ENCODE assay signal across 1 cellular context in genomic region chr4:80072607-80073361, GRCh38.
TF ChIP-seq lines count a peak whose summit lies in the region.

Gene ANTXR2, minus strand, starts transcription at chr4:80073229. Its CDS starts 669 bp downstream, at chr4:80072560.

TF ChIP-seq in H1, 55 proteins besides CTCF, POLR2A, EP300 and RAD21 (continued from another document):
- TF ChIP-seq SUZ12 (IDR thresholded peaks at IDR 0.05; ENCODE audit: low read length): peak; percentile 64; the same call in 1 of the 2 replicates
- no peak for TF ChIP-seq TCF12 (IDR thresholded peaks at IDR 0.05; ENCODE audit: low read depth, low read length)
- TF ChIP-seq HDAC2 (IDR thresholded peaks at IDR 0.05; ENCODE audit: borderline replicate concordance in 1 of 2, low read depth in 2 of 2, low read length in 2 of 2): peak in 1 of 2 experiments; percentile 25; a peak in 2 of 4 replicates
- TF ChIP-seq TAF1 (IDR thresholded peaks at IDR 0.05; ENCODE audit: low read depth, low read length): no peak
- TF ChIP-seq EZH2 (IDR thresholded peaks at IDR 0.05; ENCODE audit: low read depth, low read length, severe bottlenecking): no peak
- TF ChIP-seq CHD2 (IDR thresholded peaks at IDR 0.05; ENCODE audit: low read length): no peak
- no peak for TF ChIP-seq BACH1 (IDR thresholded peaks at IDR 0.05; ENCODE audit: low read length)
- no peak for TF ChIP-seq GABPA (IDR thresholded peaks at IDR 0.05; ENCODE audit: borderline replicate concordance, insufficient read depth, low read length)
- no peak for TF ChIP-seq CBX5 (IDR thresholded peaks at IDR 0.05; ENCODE audit: low read depth, low read length)
- peak; percentile 83 for TF ChIP-seq KDM4A (IDR thresholded peaks at IDR 0.05; ENCODE audit: low read depth, low read length, severe bottlenecking)
- TF ChIP-seq EGR1 (IDR thresholded peaks at IDR 0.05; ENCODE audit: borderline replicate concordance, low read depth, low read length): no peak
- no peak for TF ChIP-seq YY1 (IDR thresholded peaks at IDR 0.05; ENCODE audit: low read depth, low read length)
- TF ChIP-seq USF2 (IDR thresholded peaks at IDR 0.05; ENCODE audit: low read length): no peak
- no peak for TF ChIP-seq SP2 (IDR thresholded peaks at IDR 0.05; ENCODE audit: low read length)
- TF ChIP-seq ATF3 (IDR thresholded peaks at IDR 0.05; ENCODE audit: insufficient read depth, low read depth, low read length): no peak
- no peak for TF ChIP-seq JUN (IDR thresholded peaks at IDR 0.05; ENCODE audit: low read depth, low read length)
- TF ChIP-seq PHF8 (conservative IDR thresholded peaks at IDR 0.05; ENCODE audit: low read depth, low read length): peak; percentile 44; the same call in 1 of the 2 replicates
- TF ChIP-seq BRCA1 (IDR thresholded peaks at IDR 0.05; ENCODE audit: low read depth, low read length): no peak
- TF ChIP-seq CEBPB (IDR thresholded peaks at IDR 0.05; ENCODE audit: low read depth, low read length): no peak
- no peak for TF ChIP-seq KDM1A (IDR thresholded peaks at IDR 0.05; ENCODE audit: borderline replicate concordance, low read length)
- no peak for TF ChIP-seq RNF2 (IDR thresholded peaks at IDR 0.05; ENCODE audit: borderline replicate concordance, low read depth, low read length, missing control alignments, poor library complexity, severe bottlenecking)
- no peak for TF ChIP-seq CBX8 (IDR thresholded peaks at IDR 0.05; ENCODE audit: borderline replicate concordance, low read depth, low read length)
- no peak for TF ChIP-seq CTBP2 (IDR thresholded peaks at IDR 0.05; ENCODE audit: borderline replicate concordance, insufficient read depth, insufficient read length, low read length)
- TF ChIP-seq FOSL1 (IDR thresholded peaks at IDR 0.05; ENCODE audit: insufficient read depth, low read depth, low read length): no peak
- TF ChIP-seq CHD7 (IDR thresholded peaks at IDR 0.05; ENCODE audit: insufficient replicate concordance, low read length): no peak
- no peak for TF ChIP-seq RFX5 (IDR thresholded peaks at IDR 0.05; ENCODE audit: borderline replicate concordance, low read depth, low read length)
- peak; percentile 40; the same call in 1 of the 2 replicates for TF ChIP-seq RBBP5 (IDR thresholded peaks at IDR 0.05; ENCODE audit: borderline replicate concordance, low read depth, low read length)
- no peak for TF ChIP-seq ZNF274 (IDR thresholded peaks at IDR 0.05; ENCODE audit: borderline replicate concordance, extremely low read depth, low read length)
- peak; percentile 55; the same call in 1 of the 2 replicates for TF ChIP-seq CREB1 (IDR thresholded peaks at IDR 0.05)
- no peak for TF ChIP-seq HDAC6 (IDR thresholded peaks at IDR 0.05; ENCODE audit: low read depth, low read length)
- peak; percentile 86 for TF ChIP-seq ASH2L (IDR thresholded peaks at IDR 0.05; ENCODE audit: low read length)
- no peak for TF ChIP-seq SP1 (IDR thresholded peaks at IDR 0.05; ENCODE audit: low read depth, low read length)
- no peak for TF ChIP-seq SIX5 (IDR thresholded peaks at IDR 0.05; ENCODE audit: low read depth, low read length)
- TF ChIP-seq E2F6 (IDR thresholded peaks at IDR 0.05): peak; percentile 33; the same call in 1 of the 2 replicates
- TF ChIP-seq CHD1 (IDR thresholded peaks at IDR 0.05; ENCODE audit: low read depth, low read length): no peak
- no peak for TF ChIP-seq GTF2F1 (IDR thresholded peaks at IDR 0.05; ENCODE audit: borderline replicate concordance, low read depth, low read length)
- TF ChIP-seq KDM5A (IDR thresholded peaks at IDR 0.05; ENCODE audit: low read length): no peak
- no peak for TF ChIP-seq TEAD4 (IDR thresholded peaks at IDR 0.05; ENCODE audit: low read depth, low read length)
- no peak for TF ChIP-seq JUND (IDR thresholded peaks at IDR 0.05; ENCODE audit: low read length)
